In the genomic region with DNA sequence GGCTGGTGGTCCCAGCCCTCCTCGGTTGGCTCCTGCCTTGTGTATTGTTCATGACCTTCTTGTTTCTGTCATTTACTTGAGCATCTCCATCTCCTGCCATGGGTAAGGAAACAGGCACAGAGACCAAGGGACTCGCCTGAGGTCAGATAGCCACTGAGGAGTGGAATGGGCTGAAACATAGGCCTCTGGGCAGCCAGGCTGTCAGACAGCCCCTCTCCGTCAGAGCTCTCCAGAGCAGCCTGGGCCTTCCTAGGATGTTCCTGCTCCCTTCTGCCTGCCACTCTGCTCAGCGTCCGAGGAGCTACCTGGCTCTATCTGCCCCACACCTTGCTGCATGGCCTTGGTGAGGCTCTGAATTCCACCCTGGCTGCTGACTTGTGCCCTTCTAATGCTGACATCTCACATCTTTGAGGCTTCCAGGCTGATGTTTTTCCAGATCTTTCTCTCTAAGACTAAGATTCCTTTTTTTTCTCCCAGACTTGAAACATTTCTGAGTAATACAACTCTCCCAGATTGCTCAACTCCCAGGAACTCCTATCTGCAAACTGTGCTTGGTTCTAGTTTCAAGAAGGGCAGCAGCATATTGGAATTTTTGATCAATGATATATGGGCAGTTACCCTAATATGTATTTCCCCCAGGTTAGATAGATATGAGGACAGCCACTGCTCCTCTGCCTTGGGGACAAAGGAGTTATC, we compare ENCODE assay signal across 11 cellular contexts.
DNase-seq lines count a peak whose midpoint lies in the region; ATAC-seq and TF ChIP-seq lines count a peak whose summit lies in the region.
"Had no signal": no experiment of that assay in that cellular context is flagged by ENCODE, and none has a peak within 500 bp of the region (broad histone marks: within the 10 kb centered on the region; RNA-seq: fewer than 3 reads in every experiment).

No MANE protein-coding gene starts in this region.

- peak overlapping the region; percentile 17; the same call in 1 of the 2 replicates for H3K4me2 ChIP-seq in PC-9

- H2AFZ ChIP-seq in PC-9 = no peak overlapping the region

- peaks cover 13% of the 10 kb centered on the region; the same call in 1 of the 2 replicates for H3F3A ChIP-seq in PC-9 (ENCODE audit: insufficient read depth, low read depth)

- H3K4me1 ChIP-seq in PC-9 (replicated peaks; ENCODE audit: insufficient read depth) (peaks cover 55% of the 10 kb centered on the region), mucosa of stomach (ENCODE audit: control insufficient read depth, insufficient read depth, low read length) (peaks cover 51% of the 10 kb centered on the region)
- no peaks in the 10 kb centered on the region for H3K4me1 ChIP-seq in CD8-positive, alpha-beta memory T cell (ENCODE audit: insufficient read depth, low read length)

- H3K9me3 Mint-ChIP-seq in type B pancreatic cell = no peaks in the 10 kb centered on the region
- no peaks in the 10 kb centered on the region for H3K9me3 Mint-ChIP-seq in CD8-positive, alpha-beta memory T cell
- H3K9me3 Mint-ChIP-seq: activated CD8-positive, alpha-beta T cell treated with anti-CD3 and anti-CD28 coated beads for 36 hours had no signal

- H3K4me3 Mint-ChIP-seq in type B pancreatic cell = no peak overlapping the region
- no peak overlapping the region for H3K4me3 Mint-ChIP-seq in CD8-positive, alpha-beta memory T cell
- H3K4me3 Mint-ChIP-seq: activated CD8-positive, alpha-beta T cell treated with anti-CD3 and anti-CD28 coated beads for 36 hours had no signal

- BruUV-seq in PC-9 (replicated peaks; lab: Mats Ljungman, UMichigan) = no TSS peak

- intact Hi-C loops in PC-9 (cut with micrococcal nuclease; ENCODE audit: unreplicated experiment) = no loop called here

- H4K20me1 ChIP-seq in PC-9 (ENCODE audit: insufficient read depth) = no peaks in the 10 kb centered on the region

- peak overlapping the region; percentile 51 for H3K9ac ChIP-seq in mucosa of stomach (ENCODE audit: low read length)

- H3K4me3 ChIP-seq in PC-9 = no peak overlapping the region
- no peak overlapping the region for H3K4me3 ChIP-seq in epithelial cell of esophagus (ENCODE audit: low read length)
- peak overlapping the region; percentile 0 for H3K4me3 ChIP-seq in mucosa of stomach (ENCODE audit: low read length)
- H3K4me3 ChIP-seq in CD8-positive, alpha-beta memory T cell (ENCODE audit: low read length) = no peak overlapping the region

- peak overlapping the region; percentile 29 for H3K27ac Mint-ChIP-seq in type B pancreatic cell
- H3K27ac Mint-ChIP-seq in CD8-positive, alpha-beta memory T cell = peak overlapping the region in 1 of 8 donors; percentile 65
- H3K27ac Mint-ChIP-seq: activated CD8-positive, alpha-beta T cell treated with anti-CD3 and anti-CD28 coated beads for 36 hours had no signal

- POLR2A ChIA-PET in PC-9 (lab: Charles Lee; ENCODE audit: unreplicated experiment) = no interaction called here
- POLR2A ChIA-PET in CD8-positive, alpha-beta memory T cell (lab: Charles Lee) = no interaction called here

- ATAC-seq in HG03196 (IDR thresholded peaks at IDR 0.05; ENCODE audit: unreplicated experiment) = no peak
- ATAC-seq: activated CD8-positive, alpha-beta T cell treated with anti-CD3 and anti-CD28 coated beads for 36 hours had no signal

- H3K79me2 ChIP-seq in PC-9 (ENCODE audit: low read depth) = no peaks in the 10 kb centered on the region

- no peaks in the 10 kb centered on the region for H3K27me3 ChIP-seq in PC-9 (ENCODE audit: insufficient read depth, low read depth)
- no peaks in the 10 kb centered on the region for H3K27me3 ChIP-seq in mucosa of stomach (ENCODE audit: control insufficient read depth, insufficient read depth, low read length)
- H3K27me3 ChIP-seq in CD8-positive, alpha-beta memory T cell (ENCODE audit: insufficient read depth, low read length, poor library complexity, severe bottlenecking) = no peaks in the 10 kb centered on the region

- CTCF ChIA-PET in PC-9 (lab: Charles Lee) = interaction anchor here (0.8 kb wide), 1 partner anchor 196 kb away, joined by 3 read pairs; no protein-coding TSS in a partner anchor
- CTCF ChIA-PET in CD8-positive, alpha-beta memory T cell (lab: Charles Lee) = no interaction called here

- H3K36me3 ChIP-seq in PC-9 (ENCODE audit: low read depth) (no peaks in the 10 kb centered on the region), mucosa of stomach (ENCODE audit: control insufficient read depth, insufficient read depth, low read length) (no peaks in the 10 kb centered on the region)
- H3K36me3 ChIP-seq in CD8-positive, alpha-beta memory T cell (ENCODE audit: insufficient read depth, low read length) = no peaks in the 10 kb centered on the region

- TF ChIP-seq CTCF in PC-9 (conservative IDR thresholded peaks at IDR 0.05) = no peak
- no peak for TF ChIP-seq CTCF in epithelial cell of esophagus (IDR thresholded peaks at IDR 0.05; ENCODE audit: insufficient read depth, low read depth, low read length, missing control alignments)
- TF ChIP-seq CTCF in type B pancreatic cell (conservative IDR thresholded peaks at IDR 0.05) = no peak

- DNase-seq in PC-9 (peak in 1 of 2 experiments; percentile 43), epithelial cell of esophagus (ENCODE audit: low read depth) (peak; percentile 83), type B pancreatic cell (ENCODE audit: extremely low spot score, unreplicated experiment) (no peak), NCI-H1417 treated with DMSO at 0.1 percent for 48 hours (lab: John Stamatoyannopoulos, UW) (no peak), NCI-H82 (lab: John Stamatoyannopoulos, UW) (no peak)
- no peak for DNase-seq in CD8-positive, alpha-beta memory T cell
- DNase-seq: activated CD8-positive, alpha-beta T cell treated with anti-CD3 and anti-CD28 coated beads for 36 hours; H7; retina had no signal

- H3K9me3 ChIP-seq in PC-9 (ENCODE audit: insufficient read depth, low read depth) (no peaks in the 10 kb centered on the region; the same call in 1 of the 2 replicates), mucosa of stomach (ENCODE audit: control insufficient read depth, low read length) (no peaks in the 10 kb centered on the region)
- H3K9me3 ChIP-seq in CD8-positive, alpha-beta memory T cell (ENCODE audit: low read length) = no peaks in the 10 kb centered on the region

- H3K27ac ChIP-seq in PC-9 = no peak overlapping the region
- no peak overlapping the region for H3K27ac ChIP-seq in CD8-positive, alpha-beta memory T cell (ENCODE audit: low read depth, low read length)

- no peaks in the 10 kb centered on the region for H3K9me2 ChIP-seq in PC-9 (ENCODE audit: insufficient read depth)

- peaks cover 16% of the 10 kb centered on the region for H3K27me3 Mint-ChIP-seq in type B pancreatic cell
- peaks cover 6 to 21% of the 10 kb centered on the region in 2 donors for H3K27me3 Mint-ChIP-seq in CD8-positive, alpha-beta memory T cell

- peaks cover 37% of the 10 kb centered on the region for H3K4me1 Mint-ChIP-seq in type B pancreatic cell (ENCODE audit: unreplicated experiment)
- H3K4me1 Mint-ChIP-seq in CD8-positive, alpha-beta memory T cell = no peaks in the 10 kb centered on the region

- H3K36me3 Mint-ChIP-seq in type B pancreatic cell = no peaks in the 10 kb centered on the region
- H3K36me3 Mint-ChIP-seq in CD8-positive, alpha-beta memory T cell = no peaks in the 10 kb centered on the region
